8 cellular contexts compared by ENCODE assay signal in genomic region chr15:64740361-64741170, GRCh38. TPM values are rescaled to one million over a fixed set of nuclear protein-coding genes. Genes with fewer than 3 reads are reported as not detected.
DNase-seq lines count a peak whose midpoint lies in the region; TF ChIP-seq lines count a peak whose summit lies in the region.

No MANE protein-coding gene starts in this region.

- peak; percentile 57 for TF ChIP-seq CTCF in chondrocyte (IDR thresholded peaks at IDR 0.05)

- H3K36me3 Mint-ChIP-seq in chondrocyte (ENCODE audit: low read depth): no peaks in the 10 kb centered on the region

- H3K27ac Mint-ChIP-seq in chondrocyte (ENCODE audit: unreplicated experiment): no peak overlapping the region

- peak; percentile 7 for DNase-seq in COLO668 (lab: John Stamatoyannopoulos, UW; ENCODE audit: unreplicated experiment)
- peak; percentile 54 for DNase-seq in M059J (ENCODE audit: low read depth)
- DNase-seq in chondrocyte (ENCODE audit: low spot score): no peak
- DNase-seq in mucosa of gallbladder (ENCODE audit: low spot score): peak; percentile 52
- DNase-seq in NCI-H774 (lab: John Stamatoyannopoulos, UW): no peak
- DNase-seq in T-helper 1 cell: no peak
- no peak for DNase-seq in stimulated activated CD4-positive, alpha-beta T cell treated with anti-CD3 and anti-CD28 coated beads, Interleukin-2, amount 100 ng/mL, for 48 hours
- no peak for DNase-seq in A172 (ENCODE audit: low spot score)

- H3K4me3 Mint-ChIP-seq in chondrocyte (ENCODE audit: unreplicated experiment): no peak overlapping the region

- no peaks in the 10 kb centered on the region for H3K9me3 Mint-ChIP-seq in chondrocyte (ENCODE audit: low read depth)

- no peaks in the 10 kb centered on the region for H3K27me3 Mint-ChIP-seq in chondrocyte (ENCODE audit: low read depth)

- H3K4me1 Mint-ChIP-seq in chondrocyte (ENCODE audit: low read depth): no peaks in the 10 kb centered on the region

RNA-seq across cellular contexts. Expression of gene RBPMS2, which starts 34.8 kb away (rescaled TPM):
- 0.91 TPM in 1 of 2 replicates, not detected in the other for total RNA-seq in M059J (2014; rRNA removed; shearing (Covaris generic))
- total RNA-seq in chondrocyte: 1.8 to 6.0 TPM (median 4.7 TPM) in 3 replicates
- total RNA-seq in mucosa of gallbladder: 41.3 TPM
- total RNA-seq in A172 (2014; rRNA removed; shearing (Covaris generic)): 0.50 and 0.53 TPM in 2 replicates

Comparison
In these comparisons a context has a peak if more than half of its experiments do, and no peak if none do; other contexts are left out.
1. DNase-seq: peak in COLO668 (single experiment), M059J (single experiment) and mucosa of gallbladder (single experiment); none in chondrocyte (single experiment), NCI-H774 (single experiment), T-helper 1 cell (0 of 5), stimulated activated CD4-positive, alpha-beta T cell treated with anti-CD3 and anti-CD28 coated beads, Interleukin-2, amount 100 ng/mL, for 48 hours (0 of 2) and A172 (single experiment).